ENCODE assay signal across 22 cellular contexts in genomic region chr5:179186092-179186419, GRCh38.
DNase-seq lines count a peak whose midpoint lies in the region; ATAC-seq and TF ChIP-seq lines count a peak whose summit lies in the region.
"Had no signal": no experiment of that assay in that cellular context is flagged by ENCODE, and none has a peak within 500 bp of the region (broad histone marks: within the 10 kb centered on the region; RNA-seq: fewer than 3 reads in every experiment).

No MANE protein-coding gene starts in this region.

- POLR2A ChIA-PET in IMR-90 (lab: Charles Lee; ENCODE audit: unreplicated experiment), result no interaction called here

- H3K18ac ChIP-seq in IMR-90 (ENCODE audit: low read depth, low read length) (no peak overlapping the region), neuronal stem cell (ENCODE audit: low read length) (peak overlapping the region; percentile 84)

- no peak for DNase-seq in GM23338 (ENCODE audit: low spot score)
- DNase-seq in IMR-90, result no peak
- no peak for DNase-seq in endodermal cell
- DNase-seq in neuronal stem cell (ENCODE audit: low spot score), result no peak
- DNase-seq in activated CD4-positive, alpha-beta T cell treated with anti-CD3 and anti-CD28 coated beads, Interleukin-2, amount 50 U/mL, for 1 hour, result no peak
- no peak for DNase-seq in NCI-H446 treated with DMSO at 0.1 percent for 48 hours (lab: John Stamatoyannopoulos, UW)
- DNase-seq: AML-193; C1 segment of cervical spinal cord; CD4-positive, alpha-beta memory T cell; COR-L47; DMS53; KBM-7; MG63; NCI-H2029; NCI-H446; NCI-H526; NCI-H82; SK-N-SH; SW 1271 had no signal

- no peak overlapping the region for H3K4me3 Mint-ChIP-seq in GM23338
- H3K4me3 Mint-ChIP-seq in endodermal cell, result no peak overlapping the region
- H3K4me3 Mint-ChIP-seq: CD4-positive, alpha-beta memory T cell had no signal

- H2AFZ ChIP-seq in GM23338 (no peak overlapping the region), IMR-90 (replicated peaks; ENCODE audit: low read length, poor library complexity) (peak overlapping the region; percentile 14), neuronal stem cell (ENCODE audit: low read length) (no peak overlapping the region)

- H2AK5ac ChIP-seq in IMR-90 (ENCODE audit: low read depth, low read length) (no peak overlapping the region), neuronal stem cell (ENCODE audit: low read depth, low read length) (peak overlapping the region; percentile 90)

- H3K27ac Mint-ChIP-seq in GM23338, result 0 out of 2 replicates have a peak overlapping the region, but pooled peaks have one; percentile 56
- H3K27ac Mint-ChIP-seq in endodermal cell, result peak overlapping the region; percentile 59

- TF ChIP-seq CTCF in GM23338 (conservative IDR thresholded peaks at IDR 0.05; ENCODE audit: low read depth in 2 of 2) (no peak), IMR-90 (conservative IDR thresholded peaks at IDR 0.05; ENCODE audit: low read depth, low read length) (no peak), endodermal cell (conservative IDR thresholded peaks at IDR 0.05) (peak; percentile 10)

- H3K27me3 ChIP-seq in GM23338 (ENCODE audit: insufficient read depth) (no peaks in the 10 kb centered on the region), IMR-90 (ENCODE audit: control insufficient read depth, insufficient read depth, low read length) (no peaks in the 10 kb centered on the region), endodermal cell (ENCODE audit: control insufficient read depth, insufficient read depth, low read length, poor library complexity, severe bottlenecking) (no peaks in the 10 kb centered on the region), neuronal stem cell (ENCODE audit: control insufficient read depth in 3 of 3, insufficient read depth in 3 of 3, low read depth in 1 of 3, low read length in 3 of 3) (no peaks in the 10 kb centered on the region)
- H3K27me3 ChIP-seq: MG63 had no signal

- no peak for TF ChIP-seq POLR2A in IMR-90 (IDR thresholded peaks at IDR 0.05; ENCODE audit: low read depth, low read length)

- H2BK5ac ChIP-seq in IMR-90 (ENCODE audit: low read depth, low read length, poor library complexity, severe bottlenecking), result peak overlapping the region; percentile 31
- peak overlapping the region; percentile 73 for H2BK5ac ChIP-seq in neuronal stem cell (ENCODE audit: low read length)

- CTCF ChIA-PET in IMR-90 (lab: Yijun Ruan, JAX), result no interaction called here

- H3K4me3 ChIP-seq in GM23338 (no peak overlapping the region), IMR-90 (ENCODE audit: insufficient read depth, low read depth, low read length) (no peak overlapping the region), endodermal cell (ENCODE audit: low read length) (no peak overlapping the region), neuronal stem cell (ENCODE audit: low read length in 2 of 2) (peak overlapping the region in 1 of 2 donors; percentile 33)
- H3K4me3 ChIP-seq: A549, MG63 had no signal

- H3K4ac ChIP-seq in IMR-90 (ENCODE audit: low read depth, low read length) (no peak overlapping the region), neuronal stem cell (ENCODE audit: low read length) (no peak overlapping the region)

- H2BK120ac ChIP-seq in IMR-90 (ENCODE audit: low read depth, low read length), result no peak overlapping the region
- H2BK120ac ChIP-seq in neuronal stem cell (ENCODE audit: low read depth, low read length), result no peak overlapping the region

- H3K23ac ChIP-seq in IMR-90 (ENCODE audit: low read depth, low read length) (no peak overlapping the region), neuronal stem cell (ENCODE audit: low read depth, low read length, poor library complexity) (no peak overlapping the region)

- WGBS in IMR-90 (ENCODE audit: extremely low coverage in 2 of 2, insufficient read length in 1 of 2), 2 experiments, result no CpG with 5 or more reads among the region's 7 CpGs
- 93 to 94% methylated on average over 5 to 7 of the region's 7 CpGs for WGBS in endodermal cell (ENCODE audit: insufficient coverage in 1 of 2, insufficient read length in 1 of 2), 2 experiments
- WGBS in neuronal stem cell (ENCODE audit: extremely low coverage in 2 of 2, insufficient read length in 2 of 2, insufficient replicate concordance in 1 of 2), 2 donors, result no CpG with 5 or more reads among the region's 7 CpGs

- no peak overlapping the region for H3K4me2 ChIP-seq in GM23338
- H3K4me2 ChIP-seq in IMR-90 (ENCODE audit: low read depth, low read length), result no peak overlapping the region
- no peak overlapping the region for H3K4me2 ChIP-seq in neuronal stem cell (ENCODE audit: insufficient read depth, low read length, poor library complexity, severe bottlenecking)
- H3K4me2 ChIP-seq: A549, SK-N-SH had no signal

- H3K9me3 ChIP-seq in IMR-90 (ENCODE audit: control insufficient read depth, insufficient read depth, low read length) (no peaks in the 10 kb centered on the region), endodermal cell (ENCODE audit: control insufficient read depth, low read length) (no peaks in the 10 kb centered on the region), neuronal stem cell (replicated peaks in 1 of 2; ENCODE audit: control insufficient read depth in 2 of 2, insufficient read depth in 1 of 2, low read depth in 1 of 2, low read length in 2 of 2) (no peaks in the 10 kb centered on the region)
- H3K9me3 ChIP-seq: MG63, SK-N-SH had no signal

- H3K27ac ChIP-seq in GM23338 (ENCODE audit: low read depth) (no peak overlapping the region), IMR-90 (ENCODE audit: insufficient read depth, low read length) (no peak overlapping the region), endodermal cell (ENCODE audit: low read depth, low read length) (no peak overlapping the region), neuronal stem cell (replicated peaks; ENCODE audit: low read length) (no peak overlapping the region)
- H3K27ac ChIP-seq: A549 had no signal

- H3K4me1 Mint-ChIP-seq in GM23338 (peaks cover 66% of the 10 kb centered on the region), endodermal cell (peaks cover 4% of the 10 kb centered on the region)
- H3K4me1 Mint-ChIP-seq: CD4-positive, alpha-beta memory T cell had no signal

- no peak overlapping the region for H2BK20ac ChIP-seq in IMR-90 (ENCODE audit: low read depth, low read length)

- H3F3A ChIP-seq in GM23338 (replicated peaks; ENCODE audit: low read depth), result no peaks in the 10 kb centered on the region

- H3K79me1 ChIP-seq in IMR-90 (ENCODE audit: low read depth in 1 of 2, low read length in 2 of 2), result peaks cover 2 to 13% of the 10 kb centered on the region in 2 experiments; a peak in 1 of 4 replicates
- no peaks in the 10 kb centered on the region for H3K79me1 ChIP-seq in neuronal stem cell (ENCODE audit: low read depth, low read length)

- in situ Hi-C loops in IMR-90 (cut with MboI; ENCODE audit: low sequenced_read_pairs), result no loop called here

- H3K36me3 ChIP-seq in GM23338 (ENCODE audit: insufficient read depth), result no peaks in the 10 kb centered on the region
- H3K36me3 ChIP-seq in IMR-90 (ENCODE audit: control insufficient read depth, insufficient read depth, low read length), result no peaks in the 10 kb centered on the region
- H3K36me3 ChIP-seq in endodermal cell (ENCODE audit: control insufficient read depth, insufficient read depth, low read length), result no peaks in the 10 kb centered on the region
- no peaks in the 10 kb centered on the region for H3K36me3 ChIP-seq in neuronal stem cell (replicated peaks in 1 of 2; ENCODE audit: control insufficient read depth in 2 of 2, insufficient read depth in 2 of 2, low read length in 2 of 2)

- no peak overlapping the region for H2BK12ac ChIP-seq in neuronal stem cell (ENCODE audit: low read length)

- BruUV-seq in IMR-90 (replicated peaks; lab: Mats Ljungman, UMichigan), result no TSS peak

- no peaks in the 10 kb centered on the region for H3K36me3 Mint-ChIP-seq in GM23338 (ENCODE audit: low read depth)
- no peaks in the 10 kb centered on the region for H3K36me3 Mint-ChIP-seq in endodermal cell (ENCODE audit: low read depth)
- H3K36me3 Mint-ChIP-seq: CD4-positive, alpha-beta memory T cell had no signal

- H3K14ac ChIP-seq in IMR-90 (replicated peaks; ENCODE audit: low read depth, low read length), result no peak overlapping the region
- H3K14ac ChIP-seq in neuronal stem cell (ENCODE audit: low read length), result peak overlapping the region; percentile 98

- no peak; the same call in 2 of the 3 replicates for ATAC-seq in GM23338
- ATAC-seq in IMR-90 (ENCODE audit: low read depth), result no peak
- ATAC-seq in GM21367 (IDR thresholded peaks at IDR 0.05; ENCODE audit: unreplicated experiment), result no peak
- ATAC-seq: A549, Panc1 had no signal

- H3K27me3 Mint-ChIP-seq in GM23338 (ENCODE audit: insufficient read depth, low read depth, poor library complexity), result peaks cover 16% of the 10 kb centered on the region
- H3K27me3 Mint-ChIP-seq in endodermal cell (ENCODE audit: insufficient read depth), result no peaks in the 10 kb centered on the region

- dilution Hi-C loops in IMR-90 (cut with HindIII; ENCODE audit: low sequenced_read_pairs, unreplicated experiment), result no loop called here

- H4K91ac ChIP-seq in IMR-90 (ENCODE audit: insufficient read depth, low read depth, low read length) (no peak overlapping the region), neuronal stem cell (ENCODE audit: low read depth, low read length, poor library complexity) (no peak overlapping the region)

- no peak overlapping the region for H2BK15ac ChIP-seq in IMR-90 (ENCODE audit: low read depth, low read length)
- peak overlapping the region; percentile 59 for H2BK15ac ChIP-seq in neuronal stem cell (ENCODE audit: low read length)

- H3K9ac ChIP-seq in IMR-90 (ENCODE audit: low read depth, low read length), result no peak overlapping the region
- H3K9ac ChIP-seq in endodermal cell (ENCODE audit: extremely low read depth, low read length, poor library complexity, severe bottlenecking), result no peak overlapping the region
- H3K9ac ChIP-seq in neuronal stem cell (ENCODE audit: low read depth, low read length, poor library complexity), result peak overlapping the region; percentile 30
- H3K9ac ChIP-seq: SK-N-SH had no signal

- peaks cover 14% of the 10 kb centered on the region; the same call in 1 of the 2 replicates for H3K9me1 ChIP-seq in IMR-90 (ENCODE audit: insufficient read depth, low read length)

- H3K4me1 ChIP-seq in GM23338 (ENCODE audit: insufficient read depth) (peaks cover 27% of the 10 kb centered on the region), IMR-90 (ENCODE audit: control insufficient read depth, insufficient read depth, low read length) (peaks cover 8% of the 10 kb centered on the region), endodermal cell (ENCODE audit: control insufficient read depth, insufficient read depth, low read length) (no peaks in the 10 kb centered on the region), neuronal stem cell (ENCODE audit: control insufficient read depth in 2 of 2, insufficient read depth in 1 of 2, low read depth in 1 of 2, low read length in 2 of 2) (peaks cover 0 to 18% of the 10 kb centered on the region in 2 donors)
- H3K4me1 ChIP-seq: A549 had no signal

- no peak overlapping the region for H4K5ac ChIP-seq in IMR-90 (ENCODE audit: low read depth, low read length)

- no peak overlapping the region for H3K56ac ChIP-seq in IMR-90 (ENCODE audit: extremely low read depth, insufficient read depth, low read length)

- H4K20me1 ChIP-seq in GM23338 (replicated peaks; ENCODE audit: insufficient read depth), result no peaks in the 10 kb centered on the region
- H4K20me1 ChIP-seq in IMR-90 (ENCODE audit: insufficient read depth, low read length), result no peaks in the 10 kb centered on the region

- no peak for TF ChIP-seq RAD21 in IMR-90 (IDR thresholded peaks at IDR 0.05; ENCODE audit: low read length)

- H4K8ac ChIP-seq in IMR-90 (ENCODE audit: low read depth in 2 of 2, low read length in 2 of 2), result 0 out of 4 replicates have a peak overlapping the region, but pooled peaks of 1 of the 2 experiments have one; percentile 4
- H4K8ac ChIP-seq in neuronal stem cell (ENCODE audit: low read depth, low read length), result no peak overlapping the region

- no peak overlapping the region for H2AK9ac ChIP-seq in IMR-90 (replicated peaks; ENCODE audit: low read depth, low read length, poor library complexity)

- H3K9me2 ChIP-seq in GM23338 (ENCODE audit: insufficient read depth), result no peaks in the 10 kb centered on the region
- H3K9me2 ChIP-seq: SK-N-SH had no signal

- intact Hi-C loops in IMR-90 (cut with micrococcal nuclease), result no loop called here

- no peaks in the 10 kb centered on the region for H3K79me2 ChIP-seq in GM23338 (replicated peaks; ENCODE audit: insufficient read depth)

- no peaks in the 10 kb centered on the region for H3K9me3 Mint-ChIP-seq in GM23338
- H3K9me3 Mint-ChIP-seq in endodermal cell, result no peaks in the 10 kb centered on the region
